ENCODE assay signal across 14 cellular contexts in genomic region chr2:25690058-25690457, GRCh38. TPM values are rescaled to one million over a fixed set of nuclear protein-coding genes. Genes with fewer than 3 reads are reported as not detected.
DNase-seq lines count a peak whose midpoint lies in the region; ATAC-seq, FAIRE-seq and TF ChIP-seq lines count a peak whose summit lies in the region.
"Had no signal": no experiment of that assay in that cellular context is flagged by ENCODE, and none has a peak within 500 bp of the region (broad histone marks: within the 10 kb centered on the region; RNA-seq: fewer than 3 reads in every experiment).

No MANE protein-coding gene starts in this region.

- no peak overlapping the region for H3K4me3 Mint-ChIP-seq in stimulated activated memory B cell treated with anti-CD40 and anti-IgM and Interleukin-4, amounts not matched to agents 10 μg/mL and 1 μg/mL and 100 μg/mL, for 72 hours
- H3K4me3 Mint-ChIP-seq in activated T-helper 2 cell treated with anti-CD3 and anti-CD28 coated beads, Interferon-gamma antibody, Interleukin-2, Interleukin-4, amounts not matched to agents 10 μg/mL and 5 μg/mL and 100 μg/mL, durations not matched to agents 14 hours and 24 hours and 36 hours (ENCODE audit: low read depth) = no peak overlapping the region
- H3K4me3 Mint-ChIP-seq: CD8-positive, alpha-beta memory T cell; T-helper 2 cell treated with Interferon-gamma antibody and Interleukin-4, amounts not matched to agents 5 μg/mL and 100 μg/mL, for 36 hours had no signal

- peak; percentile 45 for DNase-seq in DMS53 (lab: John Stamatoyannopoulos, UW)
- DNase-seq in DMS53 treated with DMSO at 0.1 percent for 48 hours (lab: John Stamatoyannopoulos, UW; ENCODE audit: unreplicated experiment) = no peak
- peak; percentile 57 for DNase-seq in HTR-8/SVneo (ENCODE audit: insufficient read length, low spot score)
- DNase-seq in brain microvascular endothelial cell = peak; percentile 47
- peak; percentile 18 for DNase-seq in myocyte (ENCODE audit: low read depth)
- no peak for DNase-seq in activated T-helper 2 cell treated with anti-CD3 and anti-CD28 coated beads, Interferon-gamma antibody, Interleukin-2, Interleukin-4, amounts not matched to agents 10 μg/mL and 5 μg/mL and 100 μg/mL, durations not matched to agents 14 hours and 24 hours and 36 hours (ENCODE audit: low spot score)
- no peak for DNase-seq in NCI-H2081 (lab: John Stamatoyannopoulos, UW)
- DNase-seq: activated effector memory CD4-positive, alpha-beta T cell treated with Interleukin-2 at 50 U/mL for 16 hours; CD8-positive, alpha-beta memory T cell; NCI-H1105; NCI-H510A treated with DMSO at 0.1 percent for 48 hours had no signal

- no peak for FAIRE-seq in HTR-8/SVneo (lab: Jason Lieb, UNC)

- no peak overlapping the region for H3K27ac ChIP-seq in brain microvascular endothelial cell
- H3K27ac ChIP-seq: 22Rv1 had no signal

- H3K4me3 ChIP-seq in brain microvascular endothelial cell (ENCODE audit: low read depth, low read length) = no peak overlapping the region

- H3K27me3 Mint-ChIP-seq in stimulated activated memory B cell treated with anti-CD40 and anti-IgM and Interleukin-4, amounts not matched to agents 10 μg/mL and 1 μg/mL and 100 μg/mL, for 72 hours = no peaks in the 10 kb centered on the region
- H3K27me3 Mint-ChIP-seq in activated T-helper 2 cell treated with anti-CD3 and anti-CD28 coated beads, Interferon-gamma antibody, Interleukin-2, Interleukin-4, amounts not matched to agents 10 μg/mL and 5 μg/mL and 100 μg/mL, durations not matched to agents 14 hours and 24 hours and 36 hours (ENCODE audit: low read depth) = peaks cover 8% of the 10 kb centered on the region

- in situ Hi-C loops in brain microvascular endothelial cell (cut with HindIII; ENCODE audit: low pct_ligation_motif_present, low sequenced_read_pairs) = no loop called here

- TF ChIP-seq CTCF in brain microvascular endothelial cell (IDR thresholded peaks at IDR 0.05; ENCODE audit: low read depth, low read length, missing control alignments) = no peak

- intact Hi-C loops in activated T-helper 2 cell treated with anti-CD3 and anti-CD28 coated beads, Interferon-gamma antibody, Interleukin-2, Interleukin-4, amounts not matched to agents 10 μg/mL and 5 μg/mL and 100 μg/mL, durations not matched to agents 14 hours and 24 hours and 36 hours (cut with micrococcal nuclease) = no loop called here

- ATAC-seq in stimulated activated memory B cell treated with anti-CD40 and anti-IgM and Interleukin-4, amounts not matched to agents 10 μg/mL and 1 μg/mL and 100 μg/mL, for 72 hours = no peak

- no peaks in the 10 kb centered on the region for H3K36me3 Mint-ChIP-seq in stimulated activated memory B cell treated with anti-CD40 and anti-IgM and Interleukin-4, amounts not matched to agents 10 μg/mL and 1 μg/mL and 100 μg/mL, for 72 hours
- H3K36me3 Mint-ChIP-seq in activated T-helper 2 cell treated with anti-CD3 and anti-CD28 coated beads, Interferon-gamma antibody, Interleukin-2, Interleukin-4, amounts not matched to agents 10 μg/mL and 5 μg/mL and 100 μg/mL, durations not matched to agents 14 hours and 24 hours and 36 hours (ENCODE audit: low read depth) = no peaks in the 10 kb centered on the region
- H3K36me3 Mint-ChIP-seq: CD8-positive, alpha-beta memory T cell had no signal

- H3K9me3 Mint-ChIP-seq in stimulated activated memory B cell treated with anti-CD40 and anti-IgM and Interleukin-4, amounts not matched to agents 10 μg/mL and 1 μg/mL and 100 μg/mL, for 72 hours = no peaks in the 10 kb centered on the region
- no peaks in the 10 kb centered on the region for H3K9me3 Mint-ChIP-seq in activated T-helper 2 cell treated with anti-CD3 and anti-CD28 coated beads, Interferon-gamma antibody, Interleukin-2, Interleukin-4, amounts not matched to agents 10 μg/mL and 5 μg/mL and 100 μg/mL, durations not matched to agents 14 hours and 24 hours and 36 hours
- H3K9me3 Mint-ChIP-seq: CD8-positive, alpha-beta memory T cell; T-helper 2 cell treated with Interferon-gamma antibody and Interleukin-4, amounts not matched to agents 5 μg/mL and 100 μg/mL, for 36 hours had no signal

- H3K4me1 Mint-ChIP-seq in stimulated activated memory B cell treated with anti-CD40 and anti-IgM and Interleukin-4, amounts not matched to agents 10 μg/mL and 1 μg/mL and 100 μg/mL, for 72 hours = no peaks in the 10 kb centered on the region
- no peaks in the 10 kb centered on the region for H3K4me1 Mint-ChIP-seq in activated T-helper 2 cell treated with anti-CD3 and anti-CD28 coated beads, Interferon-gamma antibody, Interleukin-2, Interleukin-4, amounts not matched to agents 10 μg/mL and 5 μg/mL and 100 μg/mL, durations not matched to agents 14 hours and 24 hours and 36 hours (ENCODE audit: low read depth)
- H3K4me1 Mint-ChIP-seq: CD8-positive, alpha-beta memory T cell had no signal

- no peaks in the 10 kb centered on the region for H3K36me3 ChIP-seq in brain microvascular endothelial cell (replicated peaks)

- no peaks in the 10 kb centered on the region for H3K27me3 ChIP-seq in brain microvascular endothelial cell (replicated peaks)

- H3K27ac Mint-ChIP-seq in stimulated activated memory B cell treated with anti-CD40 and anti-IgM and Interleukin-4, amounts not matched to agents 10 μg/mL and 1 μg/mL and 100 μg/mL, for 72 hours = no peak overlapping the region
- no peak overlapping the region for H3K27ac Mint-ChIP-seq in activated T-helper 2 cell treated with anti-CD3 and anti-CD28 coated beads, Interferon-gamma antibody, Interleukin-2, Interleukin-4, amounts not matched to agents 10 μg/mL and 5 μg/mL and 100 μg/mL, durations not matched to agents 14 hours and 24 hours and 36 hours
- H3K27ac Mint-ChIP-seq: T-helper 2 cell treated with Interferon-gamma antibody and Interleukin-4, amounts not matched to agents 5 μg/mL and 100 μg/mL, for 36 hours had no signal

RNA-seq across cellular contexts. Expression of gene DTNB, which starts 16.7 kb away (rescaled TPM):
- total RNA-seq in myocyte = 1.7 and 2.9 TPM in 2 replicates
- 4.2 TPM for polyA plus RNA-seq in myocyte (2012)
- total RNA-seq in activated T-helper 2 cell treated with anti-CD3 and anti-CD28 coated beads, Interferon-gamma antibody, Interleukin-2, Interleukin-4, amounts not matched to agents 10 μg/mL and 5 μg/mL and 100 μg/mL, durations not matched to agents 14 hours and 24 hours and 36 hours = 32.1 and 33.9 TPM in 2 replicates

Comparison
In these comparisons a context has a peak if more than half of its experiments do, and no peak if none do; other contexts are left out.
1. DNase-seq: peak in DMS53 (single experiment), HTR-8/SVneo (single experiment), brain microvascular endothelial cell (single experiment) and myocyte (single experiment); none in DMS53 treated with DMSO at 0.1 percent for 48 hours (single experiment), activated T-helper 2 cell treated with anti-CD3 and anti-CD28 coated beads, Interferon-gamma antibody, Interleukin-2, Interleukin-4, amounts not matched to agents 10 μg/mL and 5 μg/mL and 100 μg/mL, durations not matched to agents 14 hours and 24 hours and 36 hours (single experiment) and NCI-H2081 (0 of 2).